ENCODE assay signal across 1 cellular context in the genomic region with DNA sequence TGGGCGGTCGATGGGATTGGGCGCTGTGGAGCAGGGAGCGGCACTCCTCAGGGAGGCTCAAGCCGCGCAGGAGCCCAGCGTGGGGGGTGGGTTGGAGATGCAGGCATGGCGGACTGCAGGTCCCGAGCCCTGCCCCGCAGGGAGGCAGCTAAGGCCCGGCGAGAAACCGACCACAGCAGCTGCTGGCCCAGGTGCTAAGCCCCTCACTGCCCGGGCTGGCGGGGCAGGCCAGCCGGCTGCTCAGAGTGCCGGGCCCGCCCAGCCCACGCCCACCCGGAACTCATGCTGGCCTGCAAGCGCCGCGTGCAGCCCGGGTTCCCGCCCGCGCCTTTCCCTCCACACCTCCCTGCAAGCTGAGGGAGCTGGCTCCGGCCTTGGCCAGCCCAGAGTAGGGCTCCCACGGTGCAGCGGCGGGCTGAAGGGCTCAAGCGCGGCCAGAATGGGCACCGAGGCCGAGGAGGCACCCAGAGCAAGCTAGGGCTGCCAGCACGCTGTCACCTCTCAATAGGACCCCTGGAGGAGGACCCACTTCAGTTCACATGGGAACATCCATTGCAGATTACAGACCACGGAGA.
TF ChIP-seq lines count a peak whose summit lies in the region.

No MANE protein-coding gene starts in this region.

TF ChIP-seq in GM23338, 12 proteins besides CTCF, POLR2A, EP300 and RAD21:
- TF ChIP-seq, protein P1, sequence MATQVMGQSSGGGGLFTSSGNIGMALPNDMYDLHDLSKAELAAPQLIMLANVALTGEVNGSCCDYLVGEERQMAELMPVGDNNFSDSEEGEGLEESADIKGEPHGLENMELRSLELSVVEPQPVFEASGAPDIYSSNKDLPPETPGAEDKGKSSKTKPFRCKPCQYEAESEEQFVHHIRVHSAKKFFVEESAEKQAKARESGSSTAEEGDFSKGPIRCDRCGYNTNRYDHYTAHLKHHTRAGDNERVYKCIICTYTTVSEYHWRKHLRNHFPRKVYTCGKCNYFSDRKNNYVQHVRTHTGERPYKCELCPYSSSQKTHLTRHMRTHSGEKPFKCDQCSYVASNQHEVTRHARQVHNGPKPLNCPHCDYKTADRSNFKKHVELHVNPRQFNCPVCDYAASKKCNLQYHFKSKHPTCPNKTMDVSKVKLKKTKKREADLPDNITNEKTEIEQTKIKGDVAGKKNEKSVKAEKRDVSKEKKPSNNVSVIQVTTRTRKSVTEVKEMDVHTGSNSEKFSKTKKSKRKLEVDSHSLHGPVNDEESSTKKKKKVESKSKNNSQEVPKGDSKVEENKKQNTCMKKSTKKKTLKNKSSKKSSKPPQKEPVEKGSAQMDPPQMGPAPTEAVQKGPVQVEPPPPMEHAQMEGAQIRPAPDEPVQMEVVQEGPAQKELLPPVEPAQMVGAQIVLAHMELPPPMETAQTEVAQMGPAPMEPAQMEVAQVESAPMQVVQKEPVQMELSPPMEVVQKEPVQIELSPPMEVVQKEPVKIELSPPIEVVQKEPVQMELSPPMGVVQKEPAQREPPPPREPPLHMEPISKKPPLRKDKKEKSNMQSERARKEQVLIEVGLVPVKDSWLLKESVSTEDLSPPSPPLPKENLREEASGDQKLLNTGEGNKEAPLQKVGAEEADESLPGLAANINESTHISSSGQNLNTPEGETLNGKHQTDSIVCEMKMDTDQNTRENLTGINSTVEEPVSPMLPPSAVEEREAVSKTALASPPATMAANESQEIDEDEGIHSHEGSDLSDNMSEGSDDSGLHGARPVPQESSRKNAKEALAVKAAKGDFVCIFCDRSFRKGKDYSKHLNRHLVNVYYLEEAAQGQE (IDR thresholded peaks at IDR 0.05; ENCODE audit: unreplicated experiment): no peak
- TF ChIP-seq STAT1 (IDR thresholded peaks at IDR 0.05; ENCODE audit: unreplicated experiment): no peak
- no peak for TF ChIP-seq CREB1 (CRISPR knock-in tag; IDR thresholded peaks at IDR 0.05; ENCODE audit: low read depth)
- TF ChIP-seq ZNF462 (CRISPR knock-in tag; IDR thresholded peaks at IDR 0.05): no peak
- TF ChIP-seq JUNB (IDR thresholded peaks at IDR 0.05; ENCODE audit: unreplicated experiment): no peak
- TF ChIP-seq ETS1 (IDR thresholded peaks at IDR 0.05): no peak
- no peak for TF ChIP-seq NANOG (IDR thresholded peaks at IDR 0.05; ENCODE audit: borderline replicate concordance)
- no peak for TF ChIP-seq ZNF331 (CRISPR knock-in tag; IDR thresholded peaks at IDR 0.05; ENCODE audit: low read depth)
- TF ChIP-seq EZH2phosphoT487 (IDR thresholded peaks at IDR 0.05; ENCODE audit: unreplicated experiment): no peak
- no peak for TF ChIP-seq POLR2AphosphoS5 (IDR thresholded peaks at IDR 0.05; ENCODE audit: low read depth)
- no peak for TF ChIP-seq EZH2 (IDR thresholded peaks at IDR 0.05; ENCODE audit: low read depth, unreplicated experiment)
- no peak for TF ChIP-seq ZNF114 (CRISPR knock-in tag; IDR thresholded peaks at IDR 0.05)
